Comparison of ENCODE assay signal across 1 cellular context in the genomic region with DNA sequence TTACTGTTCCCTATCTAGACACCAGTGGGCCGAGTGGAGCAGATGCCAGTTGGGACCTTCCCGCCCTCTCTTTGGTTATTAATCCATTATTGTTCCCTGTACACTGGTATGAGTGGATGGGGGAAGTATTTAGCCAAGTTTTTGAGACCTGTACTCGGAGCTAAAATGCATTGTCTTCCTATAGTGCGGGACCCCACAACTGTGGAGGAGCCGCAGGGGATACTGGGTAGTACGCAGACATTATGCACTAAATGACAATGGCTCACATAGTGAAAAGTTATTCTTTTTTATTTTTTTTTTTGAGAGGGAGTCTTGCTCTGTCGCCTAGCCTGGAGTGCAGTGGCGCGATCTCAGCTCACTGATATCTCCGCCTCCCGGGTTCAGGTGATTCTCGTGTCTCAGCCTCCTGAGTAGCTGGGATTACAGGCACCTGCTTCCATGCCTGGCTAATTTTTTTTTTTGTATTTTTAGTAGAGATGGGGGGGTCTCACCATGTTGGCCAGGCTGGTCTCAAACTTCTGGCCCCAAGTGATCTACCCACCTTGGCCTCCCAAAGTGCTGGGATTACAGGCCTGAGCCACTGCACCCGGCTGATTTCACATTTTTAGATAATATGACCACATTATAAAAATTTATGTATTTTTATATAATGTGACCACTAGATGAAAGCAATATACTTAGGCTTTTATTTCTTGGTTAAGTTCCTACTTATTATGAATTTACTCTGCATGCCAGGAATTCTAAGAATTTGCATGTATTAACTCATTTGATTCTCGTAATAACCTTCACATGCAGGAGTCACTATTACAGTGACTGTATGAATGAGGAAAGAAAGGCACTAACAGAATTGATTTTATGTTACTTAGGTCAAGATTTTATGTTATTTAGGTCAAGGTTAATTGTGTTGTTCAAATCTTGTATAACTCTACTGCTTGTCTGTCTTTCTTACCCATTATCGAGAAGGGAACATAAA.
TF ChIP-seq lines count a peak whose summit lies in the region.

No MANE protein-coding gene starts in this region.

TF ChIP-seq in HepG2, 621 proteins besides CTCF, POLR2A, EP300 and RAD21 (continued from another document):
- 0 out of 2 replicates have a peak, but pooled peaks have one; percentile 45 for TF ChIP-seq MBD4 (IDR thresholded peaks at IDR 0.05; ENCODE audit: borderline replicate concordance, low read length)
- 0 out of 2 replicates have a peak, but pooled peaks have one; percentile 7 for TF ChIP-seq ZNF780A (CRISPR knock-in tag; IDR thresholded peaks at IDR 0.05)
- TF ChIP-seq, protein P1, sequence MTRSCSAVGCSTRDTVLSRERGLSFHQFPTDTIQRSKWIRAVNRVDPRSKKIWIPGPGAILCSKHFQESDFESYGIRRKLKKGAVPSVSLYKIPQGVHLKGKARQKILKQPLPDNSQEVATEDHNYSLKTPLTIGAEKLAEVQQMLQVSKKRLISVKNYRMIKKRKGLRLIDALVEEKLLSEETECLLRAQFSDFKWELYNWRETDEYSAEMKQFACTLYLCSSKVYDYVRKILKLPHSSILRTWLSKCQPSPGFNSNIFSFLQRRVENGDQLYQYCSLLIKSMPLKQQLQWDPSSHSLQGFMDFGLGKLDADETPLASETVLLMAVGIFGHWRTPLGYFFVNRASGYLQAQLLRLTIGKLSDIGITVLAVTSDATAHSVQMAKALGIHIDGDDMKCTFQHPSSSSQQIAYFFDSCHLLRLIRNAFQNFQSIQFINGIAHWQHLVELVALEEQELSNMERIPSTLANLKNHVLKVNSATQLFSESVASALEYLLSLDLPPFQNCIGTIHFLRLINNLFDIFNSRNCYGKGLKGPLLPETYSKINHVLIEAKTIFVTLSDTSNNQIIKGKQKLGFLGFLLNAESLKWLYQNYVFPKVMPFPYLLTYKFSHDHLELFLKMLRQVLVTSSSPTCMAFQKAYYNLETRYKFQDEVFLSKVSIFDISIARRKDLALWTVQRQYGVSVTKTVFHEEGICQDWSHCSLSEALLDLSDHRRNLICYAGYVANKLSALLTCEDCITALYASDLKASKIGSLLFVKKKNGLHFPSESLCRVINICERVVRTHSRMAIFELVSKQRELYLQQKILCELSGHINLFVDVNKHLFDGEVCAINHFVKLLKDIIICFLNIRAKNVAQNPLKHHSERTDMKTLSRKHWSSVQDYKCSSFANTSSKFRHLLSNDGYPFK (CRISPR knock-in tag; IDR thresholded peaks at IDR 0.05; ENCODE audit: borderline replicate concordance): no peak
- TF ChIP-seq, protein P2, sequence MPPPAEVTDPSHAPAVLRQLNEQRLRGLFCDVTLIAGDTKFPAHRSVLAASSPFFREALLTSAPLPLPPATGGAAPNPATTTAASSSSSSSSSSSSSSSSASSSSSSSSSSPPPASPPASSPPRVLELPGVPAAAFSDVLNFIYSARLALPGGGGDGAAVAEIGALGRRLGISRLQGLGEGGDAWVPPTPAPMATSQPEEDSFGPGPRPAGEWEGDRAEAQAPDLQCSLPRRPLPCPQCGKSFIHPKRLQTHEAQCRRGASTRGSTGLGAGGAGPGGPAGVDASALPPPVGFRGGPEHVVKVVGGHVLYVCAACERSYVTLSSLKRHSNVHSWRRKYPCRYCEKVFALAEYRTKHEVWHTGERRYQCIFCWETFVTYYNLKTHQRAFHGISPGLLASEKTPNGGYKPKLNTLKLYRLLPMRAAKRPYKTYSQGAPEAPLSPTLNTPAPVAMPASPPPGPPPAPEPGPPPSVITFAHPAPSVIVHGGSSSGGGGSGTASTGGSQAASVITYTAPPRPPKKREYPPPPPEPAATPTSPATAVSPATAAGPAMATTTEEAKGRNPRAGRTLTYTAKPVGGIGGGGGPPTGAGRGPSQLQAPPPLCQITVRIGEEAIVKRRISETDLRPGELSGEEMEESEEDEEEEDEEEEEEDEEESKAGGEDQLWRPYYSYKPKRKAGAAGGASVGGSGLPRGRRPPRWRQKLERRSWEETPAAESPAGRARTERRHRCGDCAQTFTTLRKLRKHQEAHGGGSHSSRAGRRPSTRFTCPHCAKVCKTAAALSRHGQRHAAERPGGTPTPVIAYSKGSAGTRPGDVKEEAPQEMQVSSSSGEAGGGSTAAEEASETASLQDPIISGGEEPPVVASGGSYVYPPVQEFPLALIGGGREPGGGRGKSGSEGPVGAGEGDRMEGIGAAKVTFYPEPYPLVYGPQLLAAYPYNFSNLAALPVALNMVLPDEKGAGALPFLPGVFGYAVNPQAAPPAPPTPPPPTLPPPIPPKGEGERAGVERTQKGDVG (CRISPR knock-in tag; IDR thresholded peaks at IDR 0.05; ENCODE audit: borderline replicate concordance): 0 out of 2 replicates have a peak, but pooled peaks have one; percentile 2
- TF ChIP-seq ARNT2 (CRISPR knock-in tag; IDR thresholded peaks at IDR 0.05; ENCODE audit: low read depth): no peak
- TF ChIP-seq ZNF501 (CRISPR knock-in tag; IDR thresholded peaks at IDR 0.05): no peak
- TF ChIP-seq, protein P3, sequence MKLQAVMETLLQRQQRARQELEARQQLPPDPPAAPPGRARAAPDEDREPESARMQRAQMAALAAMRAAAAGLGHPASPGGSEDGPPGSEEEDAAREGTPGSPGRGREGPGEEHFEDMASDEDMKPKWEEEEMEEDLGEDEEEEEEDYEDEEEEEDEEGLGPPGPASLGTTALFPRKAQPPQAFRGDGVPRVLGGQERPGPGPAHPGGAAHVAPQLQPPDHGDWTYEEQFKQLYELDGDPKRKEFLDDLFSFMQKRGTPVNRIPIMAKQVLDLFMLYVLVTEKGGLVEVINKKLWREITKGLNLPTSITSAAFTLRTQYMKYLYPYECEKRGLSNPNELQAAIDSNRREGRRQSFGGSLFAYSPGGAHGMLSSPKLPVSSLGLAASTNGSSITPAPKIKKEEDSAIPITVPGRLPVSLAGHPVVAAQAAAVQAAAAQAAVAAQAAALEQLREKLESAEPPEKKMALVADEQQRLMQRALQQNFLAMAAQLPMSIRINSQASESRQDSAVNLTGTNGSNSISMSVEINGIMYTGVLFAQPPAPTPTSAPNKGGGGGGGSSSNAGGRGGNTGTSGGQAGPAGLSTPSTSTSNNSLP (IDR thresholded peaks at IDR 0.05; ENCODE audit: low read depth, low read length): peak; percentile 26; the same call in 1 of the 2 replicates
- TF ChIP-seq SIN3A (IDR thresholded peaks at IDR 0.05; ENCODE audit: borderline replicate concordance, low read depth, low read length): 0 out of 2 replicates have a peak, but pooled peaks have one; percentile 43
- peak; percentile 30; the same call in 1 of the 2 replicates for TF ChIP-seq ZNF343 (CRISPR knock-in tag; IDR thresholded peaks at IDR 0.05)
- no peak for TF ChIP-seq CREB1 (IDR thresholded peaks at IDR 0.05)
- 0 out of 2 replicates have a peak, but pooled peaks have one; percentile 28 for TF ChIP-seq CREB1 (CRISPR knock-in tag; IDR thresholded peaks at IDR 0.05)
- TF ChIP-seq ZNF484 (CRISPR knock-in tag; IDR thresholded peaks at IDR 0.05; ENCODE audit: borderline replicate concordance, low read depth): no peak
- TF ChIP-seq, protein P4, sequence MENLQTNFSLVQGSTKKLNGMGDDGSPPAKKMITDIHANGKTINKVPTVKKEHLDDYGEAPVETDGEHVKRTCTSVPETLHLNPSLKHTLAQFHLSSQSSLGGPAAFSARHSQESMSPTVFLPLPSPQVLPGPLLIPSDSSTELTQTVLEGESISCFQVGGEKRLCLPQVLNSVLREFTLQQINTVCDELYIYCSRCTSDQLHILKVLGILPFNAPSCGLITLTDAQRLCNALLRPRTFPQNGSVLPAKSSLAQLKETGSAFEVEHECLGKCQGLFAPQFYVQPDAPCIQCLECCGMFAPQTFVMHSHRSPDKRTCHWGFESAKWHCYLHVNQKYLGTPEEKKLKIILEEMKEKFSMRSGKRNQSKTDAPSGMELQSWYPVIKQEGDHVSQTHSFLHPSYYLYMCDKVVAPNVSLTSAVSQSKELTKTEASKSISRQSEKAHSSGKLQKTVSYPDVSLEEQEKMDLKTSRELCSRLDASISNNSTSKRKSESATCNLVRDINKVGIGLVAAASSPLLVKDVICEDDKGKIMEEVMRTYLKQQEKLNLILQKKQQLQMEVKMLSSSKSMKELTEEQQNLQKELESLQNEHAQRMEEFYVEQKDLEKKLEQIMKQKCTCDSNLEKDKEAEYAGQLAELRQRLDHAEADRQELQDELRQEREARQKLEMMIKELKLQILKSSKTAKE (CRISPR knock-in tag; IDR thresholded peaks at IDR 0.05; ENCODE audit: borderline replicate concordance): no peak
- 0 out of 2 replicates have a peak, but pooled peaks have one; percentile 30 for TF ChIP-seq SMAD1 (CRISPR knock-in tag; IDR thresholded peaks at IDR 0.05; ENCODE audit: borderline replicate concordance, low read depth)
- no peak for TF ChIP-seq EZH2 (conservative IDR thresholded peaks at IDR 0.05; ENCODE audit: low read depth, low read length)
- 0 out of 2 replicates have a peak, but pooled peaks have one; percentile 84 for TF ChIP-seq ZBTB3 (CRISPR knock-in tag; IDR thresholded peaks at IDR 0.05; ENCODE audit: borderline replicate concordance, low read depth)
- TF ChIP-seq IRF2 (CRISPR knock-in tag; IDR thresholded peaks at IDR 0.05): 0 out of 2 replicates have a peak, but pooled peaks have one; percentile 7
- TF ChIP-seq, protein P5, sequence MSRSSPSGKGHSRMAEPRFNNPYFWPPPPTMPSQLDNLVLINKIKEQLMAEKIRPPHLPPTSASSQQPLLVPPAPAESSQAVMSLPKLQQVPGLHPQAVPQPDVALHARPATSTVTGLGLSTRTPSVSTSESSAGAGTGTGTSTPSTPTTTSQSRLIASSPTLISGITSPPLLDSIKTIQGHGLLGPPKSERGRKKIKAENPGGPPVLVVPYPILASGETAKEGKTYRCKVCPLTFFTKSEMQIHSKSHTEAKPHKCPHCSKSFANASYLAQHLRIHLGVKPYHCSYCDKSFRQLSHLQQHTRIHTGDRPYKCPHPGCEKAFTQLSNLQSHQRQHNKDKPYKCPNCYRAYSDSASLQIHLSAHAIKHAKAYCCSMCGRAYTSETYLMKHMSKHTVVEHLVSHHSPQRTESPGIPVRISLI (CRISPR knock-in tag; IDR thresholded peaks at IDR 0.05; ENCODE audit: borderline replicate concordance): 0 out of 2 replicates have a peak, but pooled peaks have one; percentile 17
- 0 out of 2 replicates have a peak, but pooled peaks have one; percentile 55 for TF ChIP-seq MEIS1 (CRISPR knock-in tag; IDR thresholded peaks at IDR 0.05; ENCODE audit: borderline replicate concordance)
